8 cellular contexts compared by ENCODE assay signal in the genomic region with DNA sequence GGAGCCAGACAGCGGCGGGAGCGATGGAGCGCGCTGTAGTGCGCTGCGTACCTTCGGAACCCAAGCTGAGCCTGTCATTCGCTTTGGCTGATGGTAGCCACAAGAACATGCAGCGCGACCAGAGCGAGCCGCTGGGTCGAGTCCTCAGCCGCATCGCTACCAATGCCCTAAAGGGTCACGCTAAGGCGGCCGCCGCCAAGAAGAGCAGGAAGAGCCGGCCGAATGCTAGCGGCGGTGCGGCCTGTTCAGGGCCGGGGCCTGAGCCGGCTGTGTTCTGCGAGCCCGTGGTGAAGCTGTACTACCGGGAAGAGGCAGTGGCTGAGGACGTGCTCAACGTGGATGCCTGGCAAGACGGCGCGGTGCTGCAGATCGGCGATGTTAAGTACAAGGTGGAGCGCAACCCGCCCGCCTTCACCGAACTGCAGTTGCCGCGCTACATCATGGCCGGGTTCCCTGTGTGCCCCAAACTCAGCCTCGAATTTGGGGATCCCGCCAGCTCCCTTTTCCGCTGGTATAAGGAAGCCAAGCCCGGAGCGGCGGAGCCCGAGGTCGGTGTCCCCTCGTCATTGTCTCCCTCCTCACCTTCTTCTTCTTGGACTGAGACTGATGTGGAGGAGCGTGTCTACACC. TPM values are rescaled to one million over a fixed set of nuclear protein-coding genes. Genes with fewer than 3 reads are reported as not detected.
DNase-seq lines count a peak whose midpoint lies in the region; ATAC-seq and TF ChIP-seq lines count a peak whose summit lies in the region.

No MANE protein-coding gene starts in this region.

- TF ChIP-seq CTCF in HEK293 (tag by site-specific recombination; IDR thresholded peaks at IDR 0.05) (no peak; the same call in 1 of the 2 replicates), right atrium auricular region (IDR thresholded peaks at IDR 0.05) (no peak)

- peak overlapping the region; percentile 61 for H3K27ac ChIP-seq in HEK293 (ENCODE audit: extremely low read depth, low read depth, low read length)
- H3K27ac ChIP-seq in right atrium auricular region, result peak overlapping the region; percentile 88 to 91

- DNase-seq in NCI-H146 (lab: John Stamatoyannopoulos, UW) (peak; percentile 47), NCI-H146 treated with DMSO at 0.1 percent for 48 hours (lab: John Stamatoyannopoulos, UW; ENCODE audit: unreplicated experiment) (no peak), NCI-H526 treated with DMSO at 0.1 percent for 48 hours (lab: John Stamatoyannopoulos, UW) (peak; percentile 7), right atrium auricular region (ENCODE audit: low spot score) (no peak), skeletal muscle cell (ENCODE audit: low read depth) (no peak), NCI-H510A treated with DMSO at 0.1 percent for 48 hours (lab: John Stamatoyannopoulos, UW) (no peak)
- DNase-seq in activated naive CD4-positive, alpha-beta T cell treated with anti-CD3 and anti-CD28 coated beads, Interleukin-2, amount 50 U/mL, for 72 hours (ENCODE audit: low spot score in 2 of 2), result peak; percentile 52 to 65

- H3K9me3 ChIP-seq in HEK293 (ENCODE audit: control insufficient read depth, insufficient read depth, low read depth, low read length) (no peaks in the 10 kb centered on the region), right atrium auricular region (no peaks in the 10 kb centered on the region)

- CTCF ChIA-PET in HEK293 (lab: Yijun Ruan, JAX), result interaction anchor here (0.5 to 1.6 kb wide), 4 partner anchors 50 to 755 kb away, joined by 3 to 5 read pairs (median 4); no protein-coding TSS in a partner anchor

- no peaks in the 10 kb centered on the region for H3K9me3 Mint-ChIP-seq in activated naive CD4-positive, alpha-beta T cell treated with anti-CD3 and anti-CD28 coated beads, Interleukin-2, amount 50 U/mL, for 72 hours

- H3K36me3 ChIP-seq in HEK293 (ENCODE audit: control insufficient read depth in 2 of 2, insufficient read depth in 1 of 2, low read length in 2 of 2) (peaks cover 6 to 37% of the 10 kb centered on the region in 2 experiments; a peak in 1 of 3 replicates), right atrium auricular region (peaks cover 21% of the 10 kb centered on the region)

- H3K27ac Mint-ChIP-seq in activated naive CD4-positive, alpha-beta T cell treated with anti-CD3 and anti-CD28 coated beads, Interleukin-2, amount 50 U/mL, for 72 hours, result peak overlapping the region; percentile 99 to 100

- POLR2A ChIA-PET in HEK293 (lab: Yijun Ruan, JAX), result interaction anchor here (0.7 to 2.3 kb wide), 8 partner anchors 10 to 159 kb away, joined by 3 to 11 read pairs (median 4); a partner anchor contains a TSS

- peak; percentile 32 to 52 for ATAC-seq in activated naive CD4-positive, alpha-beta T cell treated with anti-CD3 and anti-CD28 coated beads, Interleukin-2, amount 50 U/mL, for 72 hours

- no peaks in the 10 kb centered on the region for H3K27me3 ChIP-seq in right atrium auricular region

- H3K36me3 Mint-ChIP-seq in activated naive CD4-positive, alpha-beta T cell treated with anti-CD3 and anti-CD28 coated beads, Interleukin-2, amount 50 U/mL, for 72 hours, result peaks cover 27 to 55% of the 10 kb centered on the region in 2 donors

- H3K4me1 ChIP-seq in HEK293 (ENCODE audit: control insufficient read depth, insufficient read depth, low read length) (no peaks in the 10 kb centered on the region), right atrium auricular region (peaks cover 2 to 30% of the 10 kb centered on the region in 2 donors)

- H3K4me3 ChIP-seq in HEK293 (ENCODE audit: low read depth, low read length) (peak overlapping the region; percentile 96), right atrium auricular region (peak overlapping the region; percentile 75 to 94), skeletal muscle cell (ENCODE audit: low read depth, low read length) (peak overlapping the region; percentile 64)

TF ChIP-seq in HEK293, 187 proteins besides CTCF, POLR2A, EP300 and RAD21:
- TF ChIP-seq, protein P1, sequence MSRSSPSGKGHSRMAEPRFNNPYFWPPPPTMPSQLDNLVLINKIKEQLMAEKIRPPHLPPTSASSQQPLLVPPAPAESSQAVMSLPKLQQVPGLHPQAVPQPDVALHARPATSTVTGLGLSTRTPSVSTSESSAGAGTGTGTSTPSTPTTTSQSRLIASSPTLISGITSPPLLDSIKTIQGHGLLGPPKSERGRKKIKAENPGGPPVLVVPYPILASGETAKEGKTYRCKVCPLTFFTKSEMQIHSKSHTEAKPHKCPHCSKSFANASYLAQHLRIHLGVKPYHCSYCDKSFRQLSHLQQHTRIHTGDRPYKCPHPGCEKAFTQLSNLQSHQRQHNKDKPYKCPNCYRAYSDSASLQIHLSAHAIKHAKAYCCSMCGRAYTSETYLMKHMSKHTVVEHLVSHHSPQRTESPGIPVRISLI (tag by site-specific recombination; IDR thresholded peaks at IDR 0.05), result no peak
- 0 out of 2 replicates have a peak, but pooled peaks have one; percentile 40 for TF ChIP-seq ZNF335 (tag by site-specific recombination; conservative IDR thresholded peaks at IDR 0.05)
- no peak for TF ChIP-seq OSR2 (tag by site-specific recombination; IDR thresholded peaks at IDR 0.05)
- TF ChIP-seq ZBTB17 (tag by site-specific recombination; IDR thresholded peaks at IDR 0.05), result peak; percentile 5; the same call in 1 of the 2 replicates
- TF ChIP-seq, protein P2, sequence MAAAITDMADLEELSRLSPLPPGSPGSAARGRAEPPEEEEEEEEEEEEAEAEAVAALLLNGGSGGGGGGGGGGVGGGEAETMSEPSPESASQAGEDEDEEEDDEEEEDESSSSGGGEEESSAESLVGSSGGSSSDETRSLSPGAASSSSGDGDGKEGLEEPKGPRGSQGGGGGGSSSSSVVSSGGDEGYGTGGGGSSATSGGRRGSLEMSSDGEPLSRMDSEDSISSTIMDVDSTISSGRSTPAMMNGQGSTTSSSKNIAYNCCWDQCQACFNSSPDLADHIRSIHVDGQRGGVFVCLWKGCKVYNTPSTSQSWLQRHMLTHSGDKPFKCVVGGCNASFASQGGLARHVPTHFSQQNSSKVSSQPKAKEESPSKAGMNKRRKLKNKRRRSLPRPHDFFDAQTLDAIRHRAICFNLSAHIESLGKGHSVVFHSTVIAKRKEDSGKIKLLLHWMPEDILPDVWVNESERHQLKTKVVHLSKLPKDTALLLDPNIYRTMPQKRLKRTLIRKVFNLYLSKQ (tag by site-specific recombination; IDR thresholded peaks at IDR 0.05; ENCODE audit: borderline replicate concordance), result no peak
- no peak for TF ChIP-seq ZNF140 (tag by site-specific recombination; IDR thresholded peaks at IDR 0.05)
- no peak for TF ChIP-seq ZNF211 (tag by site-specific recombination; IDR thresholded peaks at IDR 0.05; ENCODE audit: low read depth)
- TF ChIP-seq YY2 (tag by site-specific recombination; IDR thresholded peaks at IDR 0.05), result no peak
- TF ChIP-seq, protein P3, sequence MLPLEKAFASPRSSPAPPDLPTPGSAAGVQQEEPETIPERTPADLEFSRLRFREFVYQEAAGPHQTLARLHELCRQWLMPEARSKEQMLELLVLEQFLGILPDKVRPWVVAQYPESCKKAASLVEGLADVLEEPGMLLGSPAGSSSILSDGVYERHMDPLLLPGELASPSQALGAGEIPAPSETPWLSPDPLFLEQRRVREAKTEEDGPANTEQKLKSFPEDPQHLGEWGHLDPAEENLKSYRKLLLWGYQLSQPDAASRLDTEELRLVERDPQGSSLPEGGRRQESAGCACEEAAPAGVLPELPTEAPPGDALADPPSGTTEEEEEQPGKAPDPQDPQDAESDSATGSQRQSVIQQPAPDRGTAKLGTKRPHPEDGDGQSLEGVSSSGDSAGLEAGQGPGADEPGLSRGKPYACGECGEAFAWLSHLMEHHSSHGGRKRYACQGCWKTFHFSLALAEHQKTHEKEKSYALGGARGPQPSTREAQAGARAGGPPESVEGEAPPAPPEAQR (tag by site-specific recombination; IDR thresholded peaks at IDR 0.05), result no peak
- TF ChIP-seq ZNF394 (tag by site-specific recombination; IDR thresholded peaks at IDR 0.05; ENCODE audit: borderline replicate concordance), result peak; percentile 25; the same call in 1 of the 2 replicates
- TF ChIP-seq, protein P4, sequence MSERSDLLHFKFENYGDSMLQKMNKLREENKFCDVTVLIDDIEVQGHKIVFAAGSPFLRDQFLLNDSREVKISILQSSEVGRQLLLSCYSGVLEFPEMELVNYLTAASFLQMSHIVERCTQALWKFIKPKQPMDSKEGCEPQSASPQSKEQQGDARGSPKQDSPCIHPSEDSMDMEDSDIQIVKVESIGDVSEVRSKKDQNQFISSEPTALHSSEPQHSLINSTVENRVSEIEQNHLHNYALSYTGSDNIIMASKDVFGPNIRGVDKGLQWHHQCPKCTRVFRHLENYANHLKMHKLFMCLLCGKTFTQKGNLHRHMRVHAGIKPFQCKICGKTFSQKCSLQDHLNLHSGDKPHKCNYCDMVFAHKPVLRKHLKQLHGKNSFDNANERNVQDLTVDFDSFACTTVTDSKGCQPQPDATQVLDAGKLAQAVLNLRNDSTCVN (tag by site-specific recombination; optimal IDR thresholded peaks at IDR 0.05), result peak; percentile 51

RNA-seq across cellular contexts. Expression of a gene that starts 0.5 kb away (rescaled TPM):
- total RNA-seq in activated naive CD4-positive, alpha-beta T cell treated with anti-CD3 and anti-CD28 coated beads, Interleukin-2, amount 50 U/mL, for 72 hours, result 10 to 100 TPM; 19.0 to 28.7 TPM
- total RNA-seq in right atrium auricular region, result 10 to 100 TPM in 1 of 2 donors, 1 to 10 TPM in 1; 9.9 to 12.1 TPM

RNA-seq across cellular contexts. Expression of a gene that starts 12.4 kb away (rescaled TPM):
- total RNA-seq in activated naive CD4-positive, alpha-beta T cell treated with anti-CD3 and anti-CD28 coated beads, Interleukin-2, amount 50 U/mL, for 72 hours, result under 1 TPM; 0.04 to 0.05 TPM
- total RNA-seq in right atrium auricular region, result under 1 TPM in 1 of 2 donors, not detected in 1; 0.08 TPM

RNA-seq across cellular contexts. Expression of a gene that starts 40.6 kb away (rescaled TPM):
- 10 to 100 TPM; 51.7 to 75.5 TPM for total RNA-seq in activated naive CD4-positive, alpha-beta T cell treated with anti-CD3 and anti-CD28 coated beads, Interleukin-2, amount 50 U/mL, for 72 hours
- 10 to 100 TPM; 92.5 to 95.7 TPM for total RNA-seq in right atrium auricular region

Comparison
In these comparisons a context has a peak if more than half of its experiments do, and no peak if none do; other contexts are left out.
1. DNase-seq: peak in NCI-H146 (single experiment), NCI-H526 treated with DMSO at 0.1 percent for 48 hours (single experiment) and activated naive CD4-positive, alpha-beta T cell treated with anti-CD3 and anti-CD28 coated beads, Interleukin-2, amount 50 U/mL, for 72 hours (2 of 2); none in NCI-H146 treated with DMSO at 0.1 percent for 48 hours (single experiment), right atrium auricular region (single experiment), skeletal muscle cell (single experiment) and NCI-H510A treated with DMSO at 0.1 percent for 48 hours (single experiment).
2. Peak in every context shown above with its lines, with median percentiles within 50 percentile points of each other: H3K4me3 ChIP-seq.